1 cellular context compared by ENCODE assay signal in genomic region chr19:52028027-52028779, GRCh38.
A peak's percentile ranks its signal among the peaks of the same experiment; 100 is the strongest.
TF ChIP-seq lines count a peak whose summit lies in the region.

ZNF614 (minus strand) TSS chr19:52028379; CDS start chr19:52025745, 2,634 bp downstream.

TF ChIP-seq in HepG2, 621 proteins besides CTCF, POLR2A, EP300 and RAD21 (continued from another document and continues in another):
- no peak for TF ChIP-seq MNT (IDR thresholded peaks at IDR 0.05)
- TF ChIP-seq ZNF317 (CRISPR knock-in tag; IDR thresholded peaks at IDR 0.05), result peak; percentile 89
- peak; percentile 60; the same call in 1 of the 2 replicates for TF ChIP-seq MED1 (CRISPR knock-in tag; IDR thresholded peaks at IDR 0.05)
- TF ChIP-seq SMARCC2 (IDR thresholded peaks at IDR 0.05), result no peak
- no peak for TF ChIP-seq TBP (CRISPR knock-in tag; IDR thresholded peaks at IDR 0.05)
- no peak for TF ChIP-seq SOX5 (CRISPR knock-in tag; IDR thresholded peaks at IDR 0.05; ENCODE audit: borderline replicate concordance)
- no peak for TF ChIP-seq ZNF276 (CRISPR knock-in tag; IDR thresholded peaks at IDR 0.05; ENCODE audit: low read depth)
- TF ChIP-seq PBX2 (CRISPR knock-in tag; IDR thresholded peaks at IDR 0.05), result no peak
- no peak for TF ChIP-seq ZKSCAN5 (CRISPR knock-in tag; IDR thresholded peaks at IDR 0.05)
- peak; percentile 87; the same call in 1 of the 2 replicates for TF ChIP-seq ZNF225 (CRISPR knock-in tag; IDR thresholded peaks at IDR 0.05)
- no peak for TF ChIP-seq ZNF740 (CRISPR knock-in tag; IDR thresholded peaks at IDR 0.05)
- TF ChIP-seq ELF4 (CRISPR knock-in tag; IDR thresholded peaks at IDR 0.05; ENCODE audit: borderline replicate concordance), result no peak
- no peak for TF ChIP-seq ZNF337 (CRISPR knock-in tag; IDR thresholded peaks at IDR 0.05; ENCODE audit: borderline replicate concordance, low read depth)
- 0 out of 2 replicates have a peak, but pooled peaks have one; percentile 24 for TF ChIP-seq ZNF564 (CRISPR knock-in tag; IDR thresholded peaks at IDR 0.05)
- no peak for TF ChIP-seq MAFG (CRISPR knock-in tag; IDR thresholded peaks at IDR 0.05)
- peak; percentile 92 for TF ChIP-seq HNRNPLL (IDR thresholded peaks at IDR 0.05; ENCODE audit: low read depth, low read length, poor library complexity, severe bottlenecking)
- peak; percentile 53; the same call in 1 of the 2 replicates for TF ChIP-seq THAP7 (CRISPR knock-in tag; IDR thresholded peaks at IDR 0.05)
- TF ChIP-seq PAF1 (CRISPR knock-in tag; IDR thresholded peaks at IDR 0.05), result no peak
- peak; percentile 85 for TF ChIP-seq TARDBP (CRISPR knock-in tag; IDR thresholded peaks at IDR 0.05)
- TF ChIP-seq MIER3 (CRISPR knock-in tag; IDR thresholded peaks at IDR 0.05; ENCODE audit: borderline replicate concordance), result peak; percentile 64; the same call in 1 of the 2 replicates
- 0 out of 2 replicates have a peak, but pooled peaks have one; percentile 30 for TF ChIP-seq BRF2 (CRISPR knock-in tag; IDR thresholded peaks at IDR 0.05)
- peak; percentile 86; the same call in 1 of the 2 replicates for TF ChIP-seq TAF1 (CRISPR knock-in tag; IDR thresholded peaks at IDR 0.05)
- TF ChIP-seq AKAP8 (CRISPR knock-in tag; IDR thresholded peaks at IDR 0.05), result no peak
- no peak for TF ChIP-seq ZBTB8A (CRISPR knock-in tag; IDR thresholded peaks at IDR 0.05; ENCODE audit: borderline replicate concordance, low read depth)
- TF ChIP-seq MXD4 (CRISPR knock-in tag; IDR thresholded peaks at IDR 0.05), result peak; percentile 68
- no peak for TF ChIP-seq ELK4 (CRISPR knock-in tag; IDR thresholded peaks at IDR 0.05; ENCODE audit: borderline replicate concordance)
- no peak for TF ChIP-seq KAT2B (IDR thresholded peaks at IDR 0.05; ENCODE audit: borderline replicate concordance, low read depth, low read length)
- no peak for TF ChIP-seq FLYWCH1 (CRISPR knock-in tag; IDR thresholded peaks at IDR 0.05)
- no peak for TF ChIP-seq SMAD9 (CRISPR knock-in tag; IDR thresholded peaks at IDR 0.05)
- TF ChIP-seq ZNF264 (CRISPR knock-in tag; IDR thresholded peaks at IDR 0.05), result 0 out of 2 replicates have a peak, but pooled peaks have one; percentile 63
- TF ChIP-seq ZFAT (CRISPR knock-in tag; conservative IDR thresholded peaks at IDR 0.05), result no peak
- TF ChIP-seq CHCHD3 (CRISPR knock-in tag; IDR thresholded peaks at IDR 0.05), result no peak
- TF ChIP-seq KDM5A (IDR thresholded peaks at IDR 0.05; ENCODE audit: borderline replicate concordance, low read length), result peak; percentile 94
- no peak; the same call in 1 of the 2 replicates for TF ChIP-seq HDAC2 (CRISPR knock-in tag; IDR thresholded peaks at IDR 0.05)
- TF ChIP-seq ZNF749 (CRISPR knock-in tag; IDR thresholded peaks at IDR 0.05; ENCODE audit: borderline replicate concordance), result no peak
- TF ChIP-seq ZNF562 (CRISPR knock-in tag; IDR thresholded peaks at IDR 0.05; ENCODE audit: borderline replicate concordance), result no peak
- no peak for TF ChIP-seq HIC2 (CRISPR knock-in tag; IDR thresholded peaks at IDR 0.05; ENCODE audit: low read depth)
- peak; percentile 87 for TF ChIP-seq SNAPC4 (CRISPR knock-in tag; IDR thresholded peaks at IDR 0.05)
- TF ChIP-seq ZNF441 (CRISPR knock-in tag; IDR thresholded peaks at IDR 0.05; ENCODE audit: borderline replicate concordance), result peak; percentile 69
- TF ChIP-seq KDM4B (CRISPR knock-in tag; IDR thresholded peaks at IDR 0.05), result no peak; the same call in 1 of the 2 replicates
- TF ChIP-seq NFATC3 (CRISPR knock-in tag; IDR thresholded peaks at IDR 0.05), result 0 out of 2 replicates have a peak, but pooled peaks have one; percentile 68
- TF ChIP-seq ZNF709 (CRISPR knock-in tag; IDR thresholded peaks at IDR 0.05), result peak; percentile 49; the same call in 1 of the 2 replicates
- TF ChIP-seq TFDP2 (CRISPR knock-in tag; IDR thresholded peaks at IDR 0.05), result 0 out of 2 replicates have a peak, but pooled peaks have one; percentile 14
- TF ChIP-seq MTF2 (CRISPR knock-in tag; IDR thresholded peaks at IDR 0.05; ENCODE audit: borderline replicate concordance), result peak; percentile 69; the same call in 1 of the 2 replicates
